1 cellular context compared by ENCODE assay signal in the genomic region with DNA sequence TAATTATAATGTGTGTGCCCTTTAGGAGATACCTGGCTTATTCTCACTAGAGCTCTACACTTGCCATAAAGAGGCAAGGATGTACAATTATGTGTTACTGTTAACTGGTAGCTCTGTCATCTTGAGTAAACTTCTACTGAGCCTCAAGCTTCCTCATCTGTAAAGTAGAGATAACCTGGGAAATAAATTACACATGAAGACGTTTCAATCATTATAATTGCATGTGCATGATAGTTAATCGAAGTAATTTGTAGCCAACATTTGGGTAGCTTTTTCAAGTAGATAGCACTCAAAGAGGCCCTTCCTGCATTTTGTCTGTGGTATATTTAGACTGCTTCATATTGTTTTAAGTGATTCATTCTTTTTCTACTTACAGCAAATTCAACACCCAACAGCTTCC.
TF ChIP-seq lines count a peak whose summit lies in the region.

No MANE protein-coding gene starts in this region.

TF ChIP-seq in WTC11, 78 proteins besides CTCF, POLR2A, EP300 and RAD21:
- TF ChIP-seq GRHL2 (CRISPR knock-in tag; IDR thresholded peaks at IDR 0.05; ENCODE audit: insufficient replicate concordance, severe bottlenecking) (no peak), KAT7 (CRISPR knock-in tag; IDR thresholded peaks at IDR 0.05; ENCODE audit: borderline replicate concordance) (no peak), TEAD4 (CRISPR knock-in tag; IDR thresholded peaks at IDR 0.05) (no peak), ZNF423 (CRISPR knock-in tag; IDR thresholded peaks at IDR 0.05) (no peak), TP53 (CRISPR knock-in tag; IDR thresholded peaks at IDR 0.05) (no peak), RORB (CRISPR knock-in tag; IDR thresholded peaks at IDR 0.05) (no peak), EMX1 (CRISPR knock-in tag; IDR thresholded peaks at IDR 0.05) (no peak)
- TF ChIP-seq, protein P1, sequence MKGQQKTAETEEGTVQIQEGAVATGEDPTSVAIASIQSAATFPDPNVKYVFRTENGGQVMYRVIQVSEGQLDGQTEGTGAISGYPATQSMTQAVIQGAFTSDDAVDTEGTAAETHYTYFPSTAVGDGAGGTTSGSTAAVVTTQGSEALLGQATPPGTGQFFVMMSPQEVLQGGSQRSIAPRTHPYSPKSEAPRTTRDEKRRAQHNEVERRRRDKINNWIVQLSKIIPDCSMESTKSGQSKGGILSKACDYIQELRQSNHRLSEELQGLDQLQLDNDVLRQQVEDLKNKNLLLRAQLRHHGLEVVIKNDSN (CRISPR knock-in tag; IDR thresholded peaks at IDR 0.05): no peak
- TF ChIP-seq, protein P2, sequence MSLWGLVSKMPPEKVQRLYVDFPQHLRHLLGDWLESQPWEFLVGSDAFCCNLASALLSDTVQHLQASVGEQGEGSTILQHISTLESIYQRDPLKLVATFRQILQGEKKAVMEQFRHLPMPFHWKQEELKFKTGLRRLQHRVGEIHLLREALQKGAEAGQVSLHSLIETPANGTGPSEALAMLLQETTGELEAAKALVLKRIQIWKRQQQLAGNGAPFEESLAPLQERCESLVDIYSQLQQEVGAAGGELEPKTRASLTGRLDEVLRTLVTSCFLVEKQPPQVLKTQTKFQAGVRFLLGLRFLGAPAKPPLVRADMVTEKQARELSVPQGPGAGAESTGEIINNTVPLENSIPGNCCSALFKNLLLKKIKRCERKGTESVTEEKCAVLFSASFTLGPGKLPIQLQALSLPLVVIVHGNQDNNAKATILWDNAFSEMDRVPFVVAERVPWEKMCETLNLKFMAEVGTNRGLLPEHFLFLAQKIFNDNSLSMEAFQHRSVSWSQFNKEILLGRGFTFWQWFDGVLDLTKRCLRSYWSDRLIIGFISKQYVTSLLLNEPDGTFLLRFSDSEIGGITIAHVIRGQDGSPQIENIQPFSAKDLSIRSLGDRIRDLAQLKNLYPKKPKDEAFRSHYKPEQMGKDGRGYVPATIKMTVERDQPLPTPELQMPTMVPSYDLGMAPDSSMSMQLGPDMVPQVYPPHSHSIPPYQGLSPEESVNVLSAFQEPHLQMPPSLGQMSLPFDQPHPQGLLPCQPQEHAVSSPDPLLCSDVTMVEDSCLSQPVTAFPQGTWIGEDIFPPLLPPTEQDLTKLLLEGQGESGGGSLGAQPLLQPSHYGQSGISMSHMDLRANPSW (CRISPR knock-in tag; conservative IDR thresholded peaks at IDR 0.05; ENCODE audit: low read depth): no peak
- TF ChIP-seq, protein P3, sequence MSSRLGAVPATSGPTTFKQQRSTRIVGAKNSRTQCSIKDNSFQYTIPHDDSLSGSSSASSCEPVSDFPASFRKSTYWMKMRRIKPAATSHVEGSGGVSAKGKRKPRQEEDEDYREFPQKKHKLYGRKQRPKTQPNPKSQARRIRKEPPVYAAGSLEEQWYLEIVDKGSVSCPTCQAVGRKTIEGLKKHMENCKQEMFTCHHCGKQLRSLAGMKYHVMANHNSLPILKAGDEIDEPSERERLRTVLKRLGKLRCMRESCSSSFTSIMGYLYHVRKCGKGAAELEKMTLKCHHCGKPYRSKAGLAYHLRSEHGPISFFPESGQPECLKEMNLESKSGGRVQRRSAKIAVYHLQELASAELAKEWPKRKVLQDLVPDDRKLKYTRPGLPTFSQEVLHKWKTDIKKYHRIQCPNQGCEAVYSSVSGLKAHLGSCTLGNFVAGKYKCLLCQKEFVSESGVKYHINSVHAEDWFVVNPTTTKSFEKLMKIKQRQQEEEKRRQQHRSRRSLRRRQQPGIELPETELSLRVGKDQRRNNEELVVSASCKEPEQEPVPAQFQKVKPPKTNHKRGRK (CRISPR knock-in tag; IDR thresholded peaks at IDR 0.05; ENCODE audit: borderline replicate concordance): no peak
- TF ChIP-seq, protein P4, sequence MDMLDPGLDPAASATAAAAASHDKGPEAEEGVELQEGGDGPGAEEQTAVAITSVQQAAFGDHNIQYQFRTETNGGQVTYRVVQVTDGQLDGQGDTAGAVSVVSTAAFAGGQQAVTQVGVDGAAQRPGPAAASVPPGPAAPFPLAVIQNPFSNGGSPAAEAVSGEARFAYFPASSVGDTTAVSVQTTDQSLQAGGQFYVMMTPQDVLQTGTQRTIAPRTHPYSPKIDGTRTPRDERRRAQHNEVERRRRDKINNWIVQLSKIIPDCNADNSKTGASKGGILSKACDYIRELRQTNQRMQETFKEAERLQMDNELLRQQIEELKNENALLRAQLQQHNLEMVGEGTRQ (CRISPR knock-in tag; IDR thresholded peaks at IDR 0.05): no peak
- TF ChIP-seq, protein P5, sequence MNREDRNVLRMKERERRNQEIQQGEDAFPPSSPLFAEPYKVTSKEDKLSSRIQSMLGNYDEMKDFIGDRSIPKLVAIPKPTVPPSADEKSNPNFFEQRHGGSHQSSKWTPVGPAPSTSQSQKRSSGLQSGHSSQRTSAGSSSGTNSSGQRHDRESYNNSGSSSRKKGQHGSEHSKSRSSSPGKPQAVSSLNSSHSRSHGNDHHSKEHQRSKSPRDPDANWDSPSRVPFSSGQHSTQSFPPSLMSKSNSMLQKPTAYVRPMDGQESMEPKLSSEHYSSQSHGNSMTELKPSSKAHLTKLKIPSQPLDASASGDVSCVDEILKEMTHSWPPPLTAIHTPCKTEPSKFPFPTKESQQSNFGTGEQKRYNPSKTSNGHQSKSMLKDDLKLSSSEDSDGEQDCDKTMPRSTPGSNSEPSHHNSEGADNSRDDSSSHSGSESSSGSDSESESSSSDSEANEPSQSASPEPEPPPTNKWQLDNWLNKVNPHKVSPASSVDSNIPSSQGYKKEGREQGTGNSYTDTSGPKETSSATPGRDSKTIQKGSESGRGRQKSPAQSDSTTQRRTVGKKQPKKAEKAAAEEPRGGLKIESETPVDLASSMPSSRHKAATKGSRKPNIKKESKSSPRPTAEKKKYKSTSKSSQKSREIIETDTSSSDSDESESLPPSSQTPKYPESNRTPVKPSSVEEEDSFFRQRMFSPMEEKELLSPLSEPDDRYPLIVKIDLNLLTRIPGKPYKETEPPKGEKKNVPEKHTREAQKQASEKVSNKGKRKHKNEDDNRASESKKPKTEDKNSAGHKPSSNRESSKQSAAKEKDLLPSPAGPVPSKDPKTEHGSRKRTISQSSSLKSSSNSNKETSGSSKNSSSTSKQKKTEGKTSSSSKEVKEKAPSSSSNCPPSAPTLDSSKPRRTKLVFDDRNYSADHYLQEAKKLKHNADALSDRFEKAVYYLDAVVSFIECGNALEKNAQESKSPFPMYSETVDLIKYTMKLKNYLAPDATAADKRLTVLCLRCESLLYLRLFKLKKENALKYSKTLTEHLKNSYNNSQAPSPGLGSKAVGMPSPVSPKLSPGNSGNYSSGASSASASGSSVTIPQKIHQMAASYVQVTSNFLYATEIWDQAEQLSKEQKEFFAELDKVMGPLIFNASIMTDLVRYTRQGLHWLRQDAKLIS (CRISPR knock-in tag; IDR thresholded peaks at IDR 0.05; ENCODE audit: borderline replicate concordance): no peak
- TF ChIP-seq, protein P6, sequence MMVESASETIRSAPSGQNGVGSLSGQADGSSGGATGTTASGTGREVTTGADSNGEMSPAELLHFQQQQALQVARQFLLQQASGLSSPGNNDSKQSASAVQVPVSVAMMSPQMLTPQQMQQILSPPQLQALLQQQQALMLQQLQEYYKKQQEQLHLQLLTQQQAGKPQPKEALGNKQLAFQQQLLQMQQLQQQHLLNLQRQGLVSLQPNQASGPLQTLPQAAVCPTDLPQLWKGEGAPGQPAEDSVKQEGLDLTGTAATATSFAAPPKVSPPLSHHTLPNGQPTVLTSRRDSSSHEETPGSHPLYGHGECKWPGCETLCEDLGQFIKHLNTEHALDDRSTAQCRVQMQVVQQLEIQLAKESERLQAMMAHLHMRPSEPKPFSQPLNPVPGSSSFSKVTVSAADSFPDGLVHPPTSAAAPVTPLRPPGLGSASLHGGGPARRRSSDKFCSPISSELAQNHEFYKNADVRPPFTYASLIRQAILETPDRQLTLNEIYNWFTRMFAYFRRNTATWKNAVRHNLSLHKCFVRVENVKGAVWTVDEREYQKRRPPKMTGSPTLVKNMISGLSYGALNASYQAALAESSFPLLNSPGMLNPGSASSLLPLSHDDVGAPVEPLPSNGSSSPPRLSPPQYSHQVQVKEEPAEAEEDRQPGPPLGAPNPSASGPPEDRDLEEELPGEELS (CRISPR knock-in tag; IDR thresholded peaks at IDR 0.05): no peak
